In the genomic region with DNA sequence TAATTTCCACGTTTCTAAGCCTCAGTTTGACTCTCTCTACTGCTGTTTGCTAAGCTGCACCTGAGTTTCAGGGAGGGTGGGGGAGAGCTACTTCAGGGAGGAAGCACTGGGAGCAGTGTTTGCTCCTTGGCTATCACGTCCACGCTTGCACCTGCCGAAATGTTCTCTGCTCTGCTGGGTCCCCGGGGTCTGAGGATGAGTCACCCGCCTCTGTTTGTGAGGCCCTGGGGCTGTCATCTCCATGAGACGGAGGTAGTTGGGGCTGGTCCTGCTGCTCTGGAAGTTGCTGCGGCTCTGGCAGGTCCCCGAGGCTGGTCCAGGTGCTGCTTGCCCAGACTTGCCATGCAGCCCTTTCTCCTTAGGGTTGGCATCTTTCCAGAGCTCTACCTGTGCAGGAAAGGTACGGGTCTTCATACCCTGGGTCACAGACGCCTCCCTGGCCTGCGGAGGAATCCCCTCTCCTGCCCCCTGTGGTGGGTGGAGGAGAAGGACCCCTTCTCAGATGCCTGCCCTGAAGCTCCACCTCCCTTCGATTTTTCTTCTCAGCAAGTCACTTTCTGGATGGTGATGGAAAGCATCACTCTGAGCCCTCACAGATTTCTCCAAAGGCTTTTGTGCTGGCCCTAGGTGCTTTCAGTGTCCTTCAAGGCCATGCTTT, we compare ENCODE assay signal across 18 cellular contexts.
DNase-seq lines count a peak whose midpoint lies in the region; ATAC-seq and TF ChIP-seq lines count a peak whose summit lies in the region.
"Had no signal": no experiment of that assay in that cellular context is flagged by ENCODE, and none has a peak within 500 bp of the region (broad histone marks: within the 10 kb centered on the region; RNA-seq: fewer than 3 reads in every experiment).

No MANE protein-coding gene starts in this region.

- no peak for TF ChIP-seq POLR2A in breast epithelium (IDR thresholded peaks at IDR 0.05)
- no peak for TF ChIP-seq POLR2A in erythroblast (IDR thresholded peaks at IDR 0.05; ENCODE audit: low read length)

- ATAC-seq in stimulated activated memory B cell treated with anti-CD40 and anti-IgM and Interleukin-4, amounts not matched to agents 10 μg/mL and 1 μg/mL and 100 μg/mL, for 72 hours = peak; percentile 10
- ATAC-seq in HG03159 (IDR thresholded peaks at IDR 0.05; ENCODE audit: unreplicated experiment) = no peak
- ATAC-seq: CD8-positive, alpha-beta T cell had no signal

- H3K4me3 ChIP-seq in breast epithelium = no peak overlapping the region
- H3K4me3 ChIP-seq: lung had no signal

- peaks cover 3% of the 10 kb centered on the region for H3K9me3 Mint-ChIP-seq in stimulated activated memory B cell treated with anti-CD40 and anti-IgM and Interleukin-4, amounts not matched to agents 10 μg/mL and 1 μg/mL and 100 μg/mL, for 72 hours
- H3K9me3 Mint-ChIP-seq: CD8-positive, alpha-beta T cell; T-helper 2 cell treated with Interferon-gamma antibody and Interleukin-4, amounts not matched to agents 5 μg/mL and 100 μg/mL, for 36 hours had no signal

- intact Hi-C loops in breast epithelium (cut with DNase I; ENCODE audit: low total_unique reads) = no loop called here

- H3K36me3 Mint-ChIP-seq in stimulated activated memory B cell treated with anti-CD40 and anti-IgM and Interleukin-4, amounts not matched to agents 10 μg/mL and 1 μg/mL and 100 μg/mL, for 72 hours = no peaks in the 10 kb centered on the region
- H3K36me3 Mint-ChIP-seq: CD8-positive, alpha-beta T cell had no signal

- no peak overlapping the region for H3K27ac ChIP-seq in breast epithelium
- H3K27ac ChIP-seq: 22Rv1, neutrophil had no signal

- DNase-seq in NCI-H2081 (lab: John Stamatoyannopoulos, UW) (peak; percentile 48 to 74), NCI-H2081 treated with DMSO at 0.1 percent for 48 hours (lab: John Stamatoyannopoulos, UW) (no peak), NCI-H510A treated with DMSO at 0.1 percent for 48 hours (lab: John Stamatoyannopoulos, UW) (peak; percentile 65), breast epithelium (ENCODE audit: low spot score in 2 of 2) (peak; percentile 29 to 54), erythroblast (lab: John Stamatoyannopoulos, UW) (no peak)
- DNase-seq in activated naive CD4-positive, alpha-beta T cell treated with Interleukin-2 at 50 U/mL for 16 hours = no peak
- DNase-seq: activated CD4-positive, alpha-beta T cell treated with anti-CD3 and anti-CD28 coated beads, Interleukin-2, amount 50 U/mL, for 4 hours; aorta; CD8-positive, alpha-beta T cell; dermis blood vessel endothelial cell; KG1; NCI-H226 had no signal

- peaks cover 4 to 17% of the 10 kb centered on the region in 2 donors for H3K27me3 ChIP-seq in breast epithelium

- no peaks in the 10 kb centered on the region for H3K36me3 ChIP-seq in breast epithelium
- H3K36me3 ChIP-seq: neutrophil had no signal

- no peak for TF ChIP-seq CTCF in breast epithelium (IDR thresholded peaks at IDR 0.05)

- H3K4me1 ChIP-seq in breast epithelium = no peaks in the 10 kb centered on the region

- no peak overlapping the region for H3K4me3 Mint-ChIP-seq in stimulated activated memory B cell treated with anti-CD40 and anti-IgM and Interleukin-4, amounts not matched to agents 10 μg/mL and 1 μg/mL and 100 μg/mL, for 72 hours
- H3K4me3 Mint-ChIP-seq: CD8-positive, alpha-beta T cell; T-helper 2 cell treated with Interferon-gamma antibody and Interleukin-4, amounts not matched to agents 5 μg/mL and 100 μg/mL, for 36 hours had no signal

- peaks cover 5 to 14% of the 10 kb centered on the region in 2 donors for H3K9me3 ChIP-seq in breast epithelium
- H3K9me3 ChIP-seq: neutrophil had no signal

- no peaks in the 10 kb centered on the region for H3K4me1 Mint-ChIP-seq in stimulated activated memory B cell treated with anti-CD40 and anti-IgM and Interleukin-4, amounts not matched to agents 10 μg/mL and 1 μg/mL and 100 μg/mL, for 72 hours

- peaks cover 19% of the 10 kb centered on the region for H3K27me3 Mint-ChIP-seq in stimulated activated memory B cell treated with anti-CD40 and anti-IgM and Interleukin-4, amounts not matched to agents 10 μg/mL and 1 μg/mL and 100 μg/mL, for 72 hours

- H3K27ac Mint-ChIP-seq in stimulated activated memory B cell treated with anti-CD40 and anti-IgM and Interleukin-4, amounts not matched to agents 10 μg/mL and 1 μg/mL and 100 μg/mL, for 72 hours = no peak overlapping the region
- H3K27ac Mint-ChIP-seq: CD8-positive, alpha-beta T cell; T-helper 2 cell treated with Interferon-gamma antibody and Interleukin-4, amounts not matched to agents 5 μg/mL and 100 μg/mL, for 36 hours had no signal

Comparison
In these comparisons a context has a peak if more than half of its experiments do, and no peak if none do; other contexts are left out.
1. DNase-seq: peak in NCI-H2081 (2 of 2), NCI-H510A treated with DMSO at 0.1 percent for 48 hours (single experiment) and breast epithelium (2 of 2); none in NCI-H2081 treated with DMSO at 0.1 percent for 48 hours (single experiment), activated naive CD4-positive, alpha-beta T cell treated with Interleukin-2 at 50 U/mL for 16 hours (single experiment) and erythroblast (0 of 2).